1 cellular context compared by ENCODE assay signal in the genomic region with DNA sequence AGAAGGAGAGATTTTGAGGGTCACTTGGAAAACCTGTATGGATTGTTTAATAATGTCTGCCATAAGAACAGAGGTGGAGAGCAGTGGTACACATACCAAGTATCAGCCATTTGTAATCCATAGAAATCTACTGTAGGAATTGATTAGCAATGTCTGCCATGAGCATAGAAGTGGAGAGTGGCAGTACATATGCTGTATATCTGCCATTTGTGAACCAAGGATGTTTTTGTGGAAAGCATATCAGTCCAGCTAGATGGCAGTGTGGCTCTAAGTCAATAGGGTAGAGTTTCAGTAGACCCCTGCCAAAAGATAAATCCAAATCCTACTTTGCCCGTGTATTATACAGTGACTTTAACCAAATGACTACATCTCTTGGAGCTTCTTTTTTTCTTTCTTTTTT.
TF ChIP-seq lines count a peak whose summit lies in the region.

No MANE protein-coding gene starts in this region.

TF ChIP-seq in H1, 55 proteins besides CTCF, POLR2A, EP300 and RAD21 (continued from another document):
- TF ChIP-seq TEAD4 (IDR thresholded peaks at IDR 0.05; ENCODE audit: low read depth, low read length) = no peak
- no peak for TF ChIP-seq TCF12 (IDR thresholded peaks at IDR 0.05; ENCODE audit: low read depth, low read length)
- TF ChIP-seq SP1 (IDR thresholded peaks at IDR 0.05; ENCODE audit: low read depth, low read length) = no peak
- no peak for TF ChIP-seq NANOG (IDR thresholded peaks at IDR 0.05; ENCODE audit: insufficient read depth, low read depth, low read length, poor library complexity, severe bottlenecking)
